Comparison of ENCODE assay signal across 1 cellular context in the genomic region with DNA sequence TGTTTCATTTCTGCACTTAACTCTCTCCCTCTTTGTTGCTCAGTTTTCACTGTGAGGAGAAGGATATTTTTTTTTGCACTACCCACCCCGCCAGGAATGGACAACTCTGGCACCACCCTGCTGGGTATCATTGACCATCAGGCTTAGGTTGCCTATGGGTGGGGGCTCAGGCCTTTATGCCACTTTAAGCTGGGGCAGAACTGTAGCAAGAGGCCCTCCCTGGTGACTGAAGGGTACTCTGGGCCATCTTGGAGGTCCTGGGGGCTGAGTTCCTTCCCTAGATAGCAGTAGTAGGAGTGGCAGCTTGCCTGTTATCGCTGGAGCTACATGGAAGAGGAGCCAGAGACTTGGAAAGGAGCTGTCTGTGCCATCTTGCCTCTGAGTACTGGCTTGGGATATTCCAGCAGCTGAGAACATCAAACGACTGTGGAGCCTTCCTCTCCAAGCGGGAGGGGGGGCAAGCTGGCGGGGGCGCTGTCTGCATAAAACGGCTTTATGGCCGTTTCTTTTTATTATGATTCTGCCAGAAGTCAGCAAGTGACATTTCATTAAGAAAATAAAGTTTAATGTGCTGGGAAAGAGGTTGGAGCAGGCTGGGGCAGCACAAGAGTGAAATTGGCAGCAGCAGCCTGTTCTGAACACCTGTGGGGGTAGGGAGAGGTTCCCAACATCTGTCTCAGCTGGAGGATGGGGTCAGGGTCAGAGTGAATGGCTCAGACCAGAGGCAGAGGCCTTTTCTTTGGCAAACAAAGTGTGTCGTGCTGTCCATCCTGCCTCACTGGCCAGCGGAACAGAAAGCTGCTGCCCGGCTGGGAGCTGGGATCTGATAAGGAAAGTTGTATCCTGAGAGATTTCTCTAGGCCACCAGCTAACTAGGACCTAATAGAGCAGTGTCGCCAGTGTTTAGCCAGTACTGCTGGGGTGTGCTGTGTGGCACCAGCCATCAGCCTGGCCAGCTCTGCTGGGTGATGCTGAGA.
TF ChIP-seq lines count a peak whose summit lies in the region.

No MANE protein-coding gene starts in this region.

TF ChIP-seq in neural cell, 6 proteins besides CTCF, POLR2A, EP300 and RAD21 (continued from another document):
- no peak for TF ChIP-seq REST (IDR thresholded peaks at IDR 0.05; ENCODE audit: borderline replicate concordance)
- TF ChIP-seq TAF1 (IDR thresholded peaks at IDR 0.05; ENCODE audit: low read depth), result no peak
- no peak for TF ChIP-seq EZH2 (IDR thresholded peaks at IDR 0.05; ENCODE audit: borderline replicate concordance, insufficient read depth, low read length, poor library complexity, severe bottlenecking)
- no peak for TF ChIP-seq SMC3 (conservative IDR thresholded peaks at IDR 0.05; ENCODE audit: poor library complexity)
